ENCODE assay signal across 8 cellular contexts in the genomic region with DNA sequence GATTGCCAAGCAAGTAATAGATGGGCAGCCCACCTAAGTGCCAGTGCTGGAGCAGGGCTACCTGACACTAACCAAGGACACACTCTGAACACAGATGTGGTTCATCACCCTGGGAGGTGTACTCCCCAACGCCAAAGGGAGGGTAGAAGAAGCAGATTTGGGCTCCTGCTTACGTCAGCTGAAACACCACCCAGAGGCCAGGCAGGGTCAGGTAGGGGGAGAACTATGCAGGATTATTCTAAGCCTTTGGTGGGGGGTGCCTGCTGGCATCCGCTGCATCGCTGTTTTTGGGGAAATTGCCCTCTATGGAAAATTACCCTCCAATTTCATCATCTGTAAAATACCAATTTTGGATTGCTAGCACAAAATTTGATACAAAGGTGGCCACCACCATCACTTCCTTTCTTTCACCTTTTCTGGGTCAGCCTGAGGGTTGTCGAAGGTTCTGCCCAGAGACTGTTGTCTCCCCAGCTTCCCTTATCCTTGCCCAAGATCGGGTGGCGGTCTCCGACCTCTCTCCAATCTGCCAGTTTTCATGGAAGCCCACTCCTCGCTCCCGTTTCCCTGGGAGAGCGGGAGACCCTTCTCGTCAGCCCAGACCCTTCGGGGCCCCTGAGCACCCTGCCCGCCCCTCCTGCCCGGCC. TPM values are rescaled to one million over a fixed set of nuclear protein-coding genes. Genes with fewer than 3 reads are reported as not detected.
A peak's percentile ranks its signal among the peaks of the same experiment; 100 is the strongest.
DNase-seq lines count a peak whose midpoint lies in the region; ATAC-seq lines count a peak whose summit lies in the region.

No MANE protein-coding gene starts in this region.

- peaks cover 10 to 18% of the 10 kb centered on the region in 2 donors for H3K4me1 ChIP-seq in neuronal stem cell (ENCODE audit: control insufficient read depth in 2 of 2, insufficient read depth in 1 of 2, low read depth in 1 of 2, low read length in 2 of 2)

- H2BK12ac ChIP-seq in neuronal stem cell (ENCODE audit: low read length): peak overlapping the region; percentile 78

- H3K36me3 ChIP-seq in neuronal stem cell (replicated peaks in 1 of 2; ENCODE audit: control insufficient read depth in 2 of 2, insufficient read depth in 2 of 2, low read length in 2 of 2): no peaks in the 10 kb centered on the region

- H3K9ac ChIP-seq in neuronal stem cell (ENCODE audit: low read depth, low read length, poor library complexity): no peak overlapping the region

- WGBS in neuronal stem cell (ENCODE audit: extremely low coverage in 2 of 2, insufficient read length in 2 of 2, insufficient replicate concordance in 1 of 2), 2 donors: no CpG with 5 or more reads among the region's 15 CpGs

- DNase-seq in activated T-cell treated with anti-CD3 and anti-CD28 coated beads, Interleukin-2, amount 50 U/mL, for 48 hours: peak; percentile 62 to 67
- DNase-seq in neuronal stem cell (ENCODE audit: low spot score) (no peak), DMS114 treated with DMSO at 0.1 percent for 48 hours (lab: John Stamatoyannopoulos, UW; ENCODE audit: unreplicated experiment) (no peak), foreskin melanocyte (no peak), GM19240 (ENCODE audit: insufficient read length, low spot score) (no peak)

- H3K27ac ChIP-seq in neuronal stem cell (replicated peaks; ENCODE audit: low read length): no peak overlapping the region

- peak overlapping the region; percentile 81 for H3K18ac ChIP-seq in neuronal stem cell (ENCODE audit: low read length)

- no peak overlapping the region for H3K4me2 ChIP-seq in neuronal stem cell (ENCODE audit: insufficient read depth, low read length, poor library complexity, severe bottlenecking)

- H3K4me3 ChIP-seq in GM08714 (ENCODE audit: low read length): peak overlapping the region; percentile 82
- H3K4me3 ChIP-seq in neuronal stem cell (ENCODE audit: low read length in 2 of 2): no peak overlapping the region

- H2AFZ ChIP-seq in neuronal stem cell (ENCODE audit: low read length): no peak overlapping the region

- peak overlapping the region; percentile 39 for H2BK5ac ChIP-seq in neuronal stem cell (ENCODE audit: low read length)

- no peak overlapping the region for H2BK120ac ChIP-seq in neuronal stem cell (ENCODE audit: low read depth, low read length)

- no peaks in the 10 kb centered on the region for H3K27me3 ChIP-seq in neuronal stem cell (ENCODE audit: control insufficient read depth in 3 of 3, insufficient read depth in 3 of 3, low read depth in 1 of 3, low read length in 3 of 3)

- H2AK5ac ChIP-seq in neuronal stem cell (ENCODE audit: low read depth, low read length): peak overlapping the region; percentile 97

- no peak overlapping the region for H3K4ac ChIP-seq in neuronal stem cell (ENCODE audit: low read length)

- peaks cover 0 to 2% of the 10 kb centered on the region in 2 donors for H3K9me3 ChIP-seq in neuronal stem cell (replicated peaks in 1 of 2; ENCODE audit: control insufficient read depth in 2 of 2, insufficient read depth in 1 of 2, low read depth in 1 of 2, low read length in 2 of 2)

- H3K14ac ChIP-seq in neuronal stem cell (ENCODE audit: low read length): no peak overlapping the region

- H4K8ac ChIP-seq in neuronal stem cell (ENCODE audit: low read depth, low read length): no peak overlapping the region

- H4K91ac ChIP-seq in neuronal stem cell (ENCODE audit: low read depth, low read length, poor library complexity): no peak overlapping the region

- no peak overlapping the region for H3K23ac ChIP-seq in neuronal stem cell (ENCODE audit: low read depth, low read length, poor library complexity)

- H2BK15ac ChIP-seq in neuronal stem cell (ENCODE audit: low read length): no peak overlapping the region

- H3K79me1 ChIP-seq in neuronal stem cell (ENCODE audit: low read depth, low read length): no peaks in the 10 kb centered on the region

- peak; percentile 21 for ATAC-seq in HG03354 (IDR thresholded peaks at IDR 0.05; ENCODE audit: poor library complexity, severe bottlenecking, unreplicated experiment)
- no peak for ATAC-seq in GM21737 (IDR thresholded peaks at IDR 0.05; ENCODE audit: unreplicated experiment)

RNA-seq across cellular contexts. Expression of gene BIN2, which starts 0.5 kb away (rescaled TPM):
- polyA plus RNA-seq in neuronal stem cell (2013, experiment 1 of 2): not detected
- not detected for polyA plus RNA-seq in neuronal stem cell (2013, experiment 2 of 2)

RNA-seq across cellular contexts. Expression of gene CELA1, which starts 23.0 kb away (rescaled TPM):
- polyA plus RNA-seq in neuronal stem cell (2013, experiment 1 of 2): not detected
- not detected for polyA plus RNA-seq in neuronal stem cell (2013, experiment 2 of 2)

RNA-seq across cellular contexts. Expression of gene SMAGP, which starts 53.2 kb away (rescaled TPM):
- 8.4 TPM for polyA plus RNA-seq in neuronal stem cell (2013, experiment 1 of 2)
- 8.1 TPM for polyA plus RNA-seq in neuronal stem cell (2013, experiment 2 of 2)

Comparison
In these comparisons a context has a peak if more than half of its experiments do, and no peak if none do; other contexts are left out.
1. DNase-seq: peak in activated T-cell treated with anti-CD3 and anti-CD28 coated beads, Interleukin-2, amount 50 U/mL, for 48 hours (2 of 2); none in neuronal stem cell (single experiment), DMS114 treated with DMSO at 0.1 percent for 48 hours (single experiment), foreskin melanocyte (single experiment) and GM19240 (single experiment).